ENCODE assay signal across 8 cellular contexts in the genomic region with DNA sequence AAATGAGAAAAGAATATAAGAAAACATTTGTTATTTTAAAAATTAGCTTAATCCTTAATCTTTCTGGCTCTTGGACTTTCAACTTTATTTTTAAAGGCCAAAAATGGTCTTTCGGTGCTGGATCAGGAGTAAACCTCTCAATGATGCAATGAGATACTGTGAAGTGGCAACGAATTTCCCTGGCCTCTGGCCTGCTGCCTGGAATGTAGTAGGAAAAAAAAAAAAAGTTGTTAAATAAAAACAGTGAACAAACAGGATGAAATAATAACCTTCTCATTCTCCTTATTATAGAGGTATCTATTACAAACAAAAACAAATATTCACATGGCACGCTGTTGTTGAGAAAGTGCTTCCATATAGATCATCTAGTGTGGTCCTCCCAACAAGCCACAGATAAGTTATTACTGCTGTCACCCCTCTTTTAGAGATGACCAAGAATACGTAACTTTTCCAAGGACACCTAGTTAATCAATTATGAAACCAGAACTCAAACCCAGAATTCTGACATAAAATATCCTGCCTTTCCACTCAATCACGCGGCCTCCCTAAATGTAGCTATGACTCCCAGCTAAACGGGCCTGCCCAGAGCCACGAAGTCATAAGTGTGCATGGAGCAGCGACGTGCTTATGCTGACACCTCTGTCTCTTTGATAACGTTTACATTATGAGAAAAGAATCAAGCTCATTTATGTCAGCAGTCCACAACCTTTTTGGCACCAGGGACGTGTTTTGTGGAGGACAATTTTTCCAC.
DNase-seq lines count a peak whose midpoint lies in the region; ATAC-seq and TF ChIP-seq lines count a peak whose summit lies in the region.

No MANE protein-coding gene starts in this region.

- H3K4me3 ChIP-seq in astrocyte of the cerebellum (ENCODE audit: low read depth, low read length): no peak overlapping the region
- H3K4me3 ChIP-seq in hepatocyte: no peak overlapping the region
- no peak overlapping the region for H3K4me3 ChIP-seq in thyroid gland (replicated peaks in 1 of 3)
- no peak overlapping the region for H3K4me3 ChIP-seq in GM23338

- H3K36me3 ChIP-seq in hepatocyte (replicated peaks; ENCODE audit: insufficient read depth, low read depth) (no peaks in the 10 kb centered on the region), thyroid gland (no peaks in the 10 kb centered on the region), GM23338 (ENCODE audit: insufficient read depth) (no peaks in the 10 kb centered on the region)

- in situ Hi-C loops in astrocyte of the cerebellum (cut with HindIII; ENCODE audit: low sequenced_read_pairs): no loop called here

- peaks cover 22% of the 10 kb centered on the region for H3K4me1 Mint-ChIP-seq in GM23338

- H3K4me2 ChIP-seq in hepatocyte: no peak overlapping the region
- no peak overlapping the region for H3K4me2 ChIP-seq in GM23338

- no peaks in the 10 kb centered on the region for H3K36me3 Mint-ChIP-seq in GM23338 (ENCODE audit: low read depth)

- no peaks in the 10 kb centered on the region for H4K20me1 ChIP-seq in hepatocyte (ENCODE audit: insufficient read depth, poor library complexity, severe bottlenecking)
- no peaks in the 10 kb centered on the region for H4K20me1 ChIP-seq in GM23338 (replicated peaks; ENCODE audit: insufficient read depth)

- no peaks in the 10 kb centered on the region for H3K4me1 ChIP-seq in hepatocyte (ENCODE audit: insufficient read depth)
- peaks cover 46 to 69% of the 10 kb centered on the region in 2 donors for H3K4me1 ChIP-seq in thyroid gland
- peaks cover 10% of the 10 kb centered on the region for H3K4me1 ChIP-seq in GM23338 (ENCODE audit: insufficient read depth)

- TF ChIP-seq CTCF in astrocyte of the cerebellum (IDR thresholded peaks at IDR 0.05; ENCODE audit: low read depth, low read length, missing control alignments) (no peak), hepatocyte (IDR thresholded peaks at IDR 0.05; ENCODE audit: poor library complexity) (no peak), thyroid gland (IDR thresholded peaks at IDR 0.05) (no peak), GM23338 (conservative IDR thresholded peaks at IDR 0.05; ENCODE audit: low read depth in 2 of 2) (no peak)

- no peaks in the 10 kb centered on the region for H3K9me2 ChIP-seq in hepatocyte (replicated peaks; ENCODE audit: insufficient read depth)
- H3K9me2 ChIP-seq in GM23338 (ENCODE audit: insufficient read depth): no peaks in the 10 kb centered on the region

- 80% methylated on average over 12 of the region's 12 CpGs for WGBS in hepatocyte (ENCODE audit: low lambda C conversion rate, missing lambda C conversion rate)
- 66% methylated on average over 12 of the region's 12 CpGs for WGBS in thyroid gland, 2 donors

- H3K27me3 ChIP-seq in hepatocyte: no peaks in the 10 kb centered on the region
- no peaks in the 10 kb centered on the region for H3K27me3 ChIP-seq in thyroid gland
- no peaks in the 10 kb centered on the region for H3K27me3 ChIP-seq in GM23338 (ENCODE audit: insufficient read depth)

- peaks cover 2% of the 10 kb centered on the region for H3K27me3 Mint-ChIP-seq in GM23338 (ENCODE audit: insufficient read depth, low read depth, poor library complexity)

- no peak overlapping the region for H3K27ac Mint-ChIP-seq in GM23338

- intact Hi-C loops in thyroid gland (cut with DNase I): loop anchor here (10.0 kb wide), 1 partner anchor 124 kb away; no protein-coding TSS in a partner anchor

- H3K9me3 ChIP-seq in hepatocyte (ENCODE audit: low read depth) (no peaks in the 10 kb centered on the region), thyroid gland (no peaks in the 10 kb centered on the region)

- H3F3A ChIP-seq in GM23338 (replicated peaks; ENCODE audit: low read depth): no peaks in the 10 kb centered on the region

- H3K4me3 Mint-ChIP-seq in GM23338: no peak overlapping the region

- DNase-seq in NCI-H2171 treated with DMSO at 0.1 percent for 48 hours (lab: John Stamatoyannopoulos, UW) (peak; percentile 16), NCI-H2171 (lab: John Stamatoyannopoulos, UW) (no peak), astrocyte of the cerebellum (ENCODE audit: low read depth) (peak; percentile 36), hepatocyte (ENCODE audit: low spot score) (no peak), thyroid gland (peak; percentile 76 to 83), GM23338 (ENCODE audit: low spot score) (no peak)

- H3K79me2 ChIP-seq in hepatocyte: no peaks in the 10 kb centered on the region
- no peaks in the 10 kb centered on the region for H3K79me2 ChIP-seq in GM23338 (replicated peaks; ENCODE audit: insufficient read depth)

- no peak for TF ChIP-seq POLR2A in thyroid gland (IDR thresholded peaks at IDR 0.05)

- ATAC-seq in esophagus mucosa: no peak
- no peak for ATAC-seq in GM18511 (IDR thresholded peaks at IDR 0.05; ENCODE audit: unreplicated experiment)
- ATAC-seq in GM23338: no peak

- H3K27ac ChIP-seq in hepatocyte: peak overlapping the region; percentile 7
- H3K27ac ChIP-seq in thyroid gland: peak overlapping the region; percentile 74 to 85 (median 79)
- no peak overlapping the region for H3K27ac ChIP-seq in GM23338 (ENCODE audit: low read depth)

- H2AFZ ChIP-seq in hepatocyte (no peak overlapping the region), GM23338 (no peak overlapping the region)

- no peaks in the 10 kb centered on the region for H3K9me3 Mint-ChIP-seq in GM23338

TF ChIP-seq in GM23338, 12 proteins besides CTCF, POLR2A, EP300 and RAD21:
- TF ChIP-seq POLR2AphosphoS5 (IDR thresholded peaks at IDR 0.05; ENCODE audit: low read depth) (no peak), EZH2 (IDR thresholded peaks at IDR 0.05; ENCODE audit: low read depth, unreplicated experiment) (no peak), STAT1 (IDR thresholded peaks at IDR 0.05; ENCODE audit: unreplicated experiment) (no peak), NANOG (IDR thresholded peaks at IDR 0.05; ENCODE audit: borderline replicate concordance) (no peak), ZNF331 (CRISPR knock-in tag; IDR thresholded peaks at IDR 0.05; ENCODE audit: low read depth) (no peak), ZNF114 (CRISPR knock-in tag; IDR thresholded peaks at IDR 0.05) (no peak)
- TF ChIP-seq, protein P1, sequence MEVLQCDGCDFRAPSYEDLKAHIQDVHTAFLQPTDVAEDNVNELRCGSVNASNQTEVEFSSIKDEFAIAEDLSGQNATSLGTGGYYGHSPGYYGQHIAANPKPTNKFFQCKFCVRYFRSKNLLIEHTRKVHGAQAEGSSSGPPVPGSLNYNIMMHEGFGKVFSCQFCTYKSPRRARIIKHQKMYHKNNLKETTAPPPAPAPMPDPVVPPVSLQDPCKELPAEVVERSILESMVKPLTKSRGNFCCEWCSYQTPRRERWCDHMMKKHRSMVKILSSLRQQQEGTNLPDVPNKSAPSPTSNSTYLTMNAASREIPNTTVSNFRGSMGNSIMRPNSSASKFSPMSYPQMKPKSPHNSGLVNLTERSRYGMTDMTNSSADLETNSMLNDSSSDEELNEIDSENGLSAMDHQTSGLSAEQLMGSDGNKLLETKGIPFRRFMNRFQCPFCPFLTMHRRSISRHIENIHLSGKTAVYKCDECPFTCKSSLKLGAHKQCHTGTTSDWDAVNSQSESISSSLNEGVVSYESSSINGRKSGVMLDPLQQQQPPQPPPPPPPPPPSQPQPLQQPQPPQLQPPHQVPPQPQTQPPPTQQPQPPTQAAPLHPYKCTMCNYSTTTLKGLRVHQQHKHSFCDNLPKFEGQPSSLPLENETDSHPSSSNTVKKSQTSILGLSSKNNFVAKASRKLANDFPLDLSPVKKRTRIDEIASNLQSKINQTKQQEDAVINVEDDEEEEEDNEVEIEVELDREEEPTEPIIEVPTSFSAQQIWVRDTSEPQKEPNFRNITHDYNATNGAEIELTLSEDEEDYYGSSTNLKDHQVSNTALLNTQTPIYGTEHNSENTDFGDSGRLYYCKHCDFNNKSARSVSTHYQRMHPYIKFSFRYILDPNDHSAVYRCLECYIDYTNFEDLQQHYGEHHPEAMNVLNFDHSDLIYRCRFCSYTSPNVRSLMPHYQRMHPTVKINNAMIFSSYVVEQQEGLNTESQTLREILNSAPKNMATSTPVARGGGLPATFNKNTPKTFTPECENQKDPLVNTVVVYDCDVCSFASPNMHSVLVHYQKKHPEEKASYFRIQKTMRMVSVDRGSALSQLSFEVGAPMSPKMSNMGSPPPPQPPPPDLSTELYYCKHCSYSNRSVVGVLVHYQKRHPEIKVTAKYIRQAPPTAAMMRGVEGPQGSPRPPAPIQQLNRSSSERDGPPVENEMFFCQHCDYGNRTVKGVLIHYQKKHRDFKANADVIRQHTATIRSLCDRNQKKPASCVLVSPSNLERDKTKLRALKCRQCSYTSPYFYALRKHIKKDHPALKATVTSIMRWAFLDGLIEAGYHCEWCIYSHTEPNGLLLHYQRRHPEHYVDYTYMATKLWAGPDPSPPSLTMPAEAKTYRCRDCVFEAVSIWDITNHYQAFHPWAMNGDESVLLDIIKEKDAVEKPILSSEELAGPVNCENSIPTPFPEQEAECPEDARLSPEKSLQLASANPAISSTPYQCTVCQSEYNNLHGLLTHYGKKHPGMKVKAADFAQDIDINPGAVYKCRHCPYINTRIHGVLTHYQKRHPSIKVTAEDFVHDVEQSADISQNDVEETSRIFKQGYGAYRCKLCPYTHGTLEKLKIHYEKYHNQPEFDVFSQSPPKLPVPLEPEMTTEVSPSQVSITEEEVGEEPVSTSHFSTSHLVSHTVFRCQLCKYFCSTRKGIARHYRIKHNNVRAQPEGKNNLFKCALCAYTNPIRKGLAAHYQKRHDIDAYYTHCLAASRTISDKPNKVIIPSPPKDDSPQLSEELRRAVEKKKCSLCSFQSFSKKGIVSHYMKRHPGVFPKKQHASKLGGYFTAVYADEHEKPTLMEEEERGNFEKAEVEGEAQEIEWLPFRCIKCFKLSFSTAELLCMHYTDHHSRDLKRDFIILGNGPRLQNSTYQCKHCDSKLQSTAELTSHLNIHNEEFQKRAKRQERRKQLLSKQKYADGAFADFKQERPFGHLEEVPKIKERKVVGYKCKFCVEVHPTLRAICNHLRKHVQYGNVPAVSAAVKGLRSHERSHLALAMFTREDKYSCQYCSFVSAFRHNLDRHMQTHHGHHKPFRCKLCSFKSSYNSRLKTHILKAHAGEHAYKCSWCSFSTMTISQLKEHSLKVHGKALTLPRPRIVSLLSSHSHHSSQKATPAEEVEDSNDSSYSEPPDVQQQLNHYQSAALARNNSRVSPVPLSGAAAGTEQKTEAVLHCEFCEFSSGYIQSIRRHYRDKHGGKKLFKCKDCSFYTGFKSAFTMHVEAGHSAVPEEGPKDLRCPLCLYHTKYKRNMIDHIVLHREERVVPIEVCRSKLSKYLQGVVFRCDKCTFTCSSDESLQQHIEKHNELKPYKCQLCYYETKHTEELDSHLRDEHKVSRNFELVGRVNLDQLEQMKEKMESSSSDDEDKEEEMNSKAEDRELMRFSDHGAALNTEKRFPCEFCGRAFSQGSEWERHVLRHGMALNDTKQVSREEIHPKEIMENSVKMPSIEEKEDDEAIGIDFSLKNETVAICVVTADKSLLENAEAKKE (CRISPR knock-in tag; IDR thresholded peaks at IDR 0.05): no peak

Comparison
In these comparisons a context has a peak if more than half of its experiments do, and no peak if none do; other contexts are left out.
1. DNase-seq: peak in NCI-H2171 treated with DMSO at 0.1 percent for 48 hours (single experiment), astrocyte of the cerebellum (single experiment) and thyroid gland (2 of 2); none in NCI-H2171 (single experiment), hepatocyte (single experiment) and GM23338 (single experiment).